ENCODE assay signal across 18 cellular contexts in the genomic region with DNA sequence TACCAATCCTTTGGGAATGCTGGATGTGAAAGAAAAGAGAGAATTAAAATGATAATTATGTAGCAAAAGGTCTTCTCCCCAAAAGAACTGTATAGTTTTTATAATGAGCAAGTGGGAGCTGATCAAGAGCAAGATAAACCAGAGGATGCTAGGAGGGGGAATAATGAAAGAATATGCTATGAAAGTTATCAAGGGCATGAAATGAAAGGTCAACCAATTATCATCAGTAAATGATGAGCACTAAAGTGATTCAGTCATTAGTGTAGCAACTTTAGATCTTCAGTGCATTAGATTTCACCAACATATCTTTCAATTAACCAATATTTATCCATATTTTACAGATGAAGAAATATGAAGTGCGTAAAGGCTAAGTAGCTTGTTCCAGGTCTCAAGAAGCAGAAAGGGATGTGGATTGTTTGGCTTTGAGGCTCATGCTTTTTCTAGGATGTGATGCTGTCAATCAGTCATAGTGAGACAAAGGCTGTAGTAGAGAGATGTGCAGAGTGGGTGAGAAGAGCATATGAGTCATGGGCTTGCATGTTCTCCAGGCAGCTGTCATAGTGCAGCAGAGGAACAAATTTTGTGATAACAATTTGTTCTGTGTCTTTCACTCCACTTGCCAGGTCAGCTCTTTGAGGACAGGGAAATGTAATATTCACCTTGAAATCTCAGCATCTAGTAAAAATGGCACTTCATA. TPM values are rescaled to one million over a fixed set of nuclear protein-coding genes. Genes with fewer than 3 reads are reported as not detected.
DNase-seq lines count a peak whose midpoint lies in the region; ATAC-seq and TF ChIP-seq lines count a peak whose summit lies in the region.
"Had no signal": no experiment of that assay in that cellular context is flagged by ENCODE, and none has a peak within 500 bp of the region (broad histone marks: within the 10 kb centered on the region; RNA-seq: fewer than 3 reads in every experiment).

No MANE protein-coding gene starts in this region.

- peak; percentile 5 for DNase-seq in stimulated activated CD4-positive, alpha-beta T cell treated with anti-CD3 and anti-CD28 coated beads, Interleukin-4, amount 100 ng/mL, for 24 hours
- DNase-seq in stimulated activated CD4-positive, alpha-beta T cell treated with anti-CD3 and anti-CD28 coated beads, Interleukin-12 subunit alpha, Interleukin-12 subunit beta, amount 100 ng/mL, for 4 hours = no peak
- DNase-seq in brain microvascular endothelial cell (peak; percentile 64), HFFc6 (no peak), DMS 273 (lab: John Stamatoyannopoulos, UW; ENCODE audit: unreplicated experiment) (no peak)
- DNase-seq: activated naive CD4-positive, alpha-beta T cell; GDM1; MM.1S; NCI-H510A; Right ventricle myocardium superior had no signal

- H3K27me3 ChIP-seq in brain microvascular endothelial cell (replicated peaks) = no peaks in the 10 kb centered on the region
- H3K27me3 ChIP-seq: BLaER1 treated with 17β-estradiol and CSF1 and Interleukin-3, amounts not matched to agents 10 nM and 100 nM had no signal

- no peak overlapping the region for H3K4me3 Mint-ChIP-seq in HFFc6
- H3K4me3 Mint-ChIP-seq: nephron had no signal

- H3K9me3 Mint-ChIP-seq in HFFc6 = no peaks in the 10 kb centered on the region
- H3K9me3 Mint-ChIP-seq: nephron had no signal

- H3K36me3 ChIP-seq in brain microvascular endothelial cell (replicated peaks) = no peaks in the 10 kb centered on the region
- H3K36me3 ChIP-seq: BLaER1 treated with 17β-estradiol and CSF1 and Interleukin-3, amounts not matched to agents 10 nM and 100 nM; HAP-1 had no signal

- no peak overlapping the region for H3K27ac ChIP-seq in brain microvascular endothelial cell
- H3K27ac ChIP-seq: BLaER1 treated with 17β-estradiol and CSF1 and Interleukin-3, amounts not matched to agents 10 nM and 100 nM; skin epidermis had no signal

- peak; percentile 50 for ATAC-seq in HG03060 (IDR thresholded peaks at IDR 0.05; ENCODE audit: low read depth, unreplicated experiment)
- no peak for ATAC-seq in HG03135 (IDR thresholded peaks at IDR 0.05; ENCODE audit: unreplicated experiment)
- no peak for ATAC-seq in HG02759 (IDR thresholded peaks at IDR 0.05; ENCODE audit: unreplicated experiment)

- H3K36me3 Mint-ChIP-seq in HFFc6 (ENCODE audit: low read depth) = no peaks in the 10 kb centered on the region; the same call in 1 of the 2 replicates

- no peak overlapping the region for H3K4me3 ChIP-seq in brain microvascular endothelial cell (ENCODE audit: low read depth, low read length)
- H3K4me3 ChIP-seq: BLaER1 treated with 17β-estradiol and CSF1 and Interleukin-3, amounts not matched to agents 10 nM and 100 nM; HAP-1; skin epidermis had no signal

- H3K27ac Mint-ChIP-seq in HFFc6 = no peak overlapping the region
- H3K27ac Mint-ChIP-seq: nephron had no signal

- TF ChIP-seq CTCF in brain microvascular endothelial cell (IDR thresholded peaks at IDR 0.05; ENCODE audit: low read depth, low read length, missing control alignments) (no peak), HFFc6 (IDR thresholded peaks at IDR 0.05) (no peak)

- in situ Hi-C loops in brain microvascular endothelial cell (cut with HindIII; ENCODE audit: low pct_ligation_motif_present, low sequenced_read_pairs) = no loop called here

- peaks cover 25% of the 10 kb centered on the region for H3K4me1 Mint-ChIP-seq in HFFc6 (ENCODE audit: low read depth)
- H3K4me1 Mint-ChIP-seq: nephron had no signal

- H3K27me3 Mint-ChIP-seq in HFFc6 (ENCODE audit: insufficient read depth) = no peaks in the 10 kb centered on the region; the same call in 1 of the 2 replicates

RNA-seq across cellular contexts. Expression of gene OR2F2, which starts 5.7 kb away (rescaled TPM):
- not detected for total RNA-seq in HFFc6 (2021; fragmentation: NEBNext Ultra II Directional; extraction: Animal tissue kit (Norgen Biotek cat#: 25700))
- total RNA-seq: kidney epithelial cell, Right ventricle myocardium superior had no signal

RNA-seq across cellular contexts. Expression of gene OR2F1, which starts 25.3 kb away (rescaled TPM):
- total RNA-seq in HFFc6 (2021; fragmentation: NEBNext Ultra II Directional; extraction: Animal tissue kit (Norgen Biotek cat#: 25700)) = not detected
- total RNA-seq: Right ventricle myocardium superior had no signal

RNA-seq across cellular contexts. Expression of gene TCAF1, which starts 27.4 kb away (rescaled TPM):
- total RNA-seq in HFFc6 (2021; fragmentation: NEBNext Ultra II Directional; extraction: Animal tissue kit (Norgen Biotek cat#: 25700)) = 10 to 100 TPM; 57.1 to 90.3 (median 65.1) TPM

Comparison
In these comparisons a context has a peak if more than half of its experiments do, and no peak if none do; other contexts are left out.
1. DNase-seq: peak in stimulated activated CD4-positive, alpha-beta T cell treated with anti-CD3 and anti-CD28 coated beads, Interleukin-4, amount 100 ng/mL, for 24 hours (single experiment) and brain microvascular endothelial cell (single experiment); none in stimulated activated CD4-positive, alpha-beta T cell treated with anti-CD3 and anti-CD28 coated beads, Interleukin-12 subunit alpha, Interleukin-12 subunit beta, amount 100 ng/mL, for 4 hours (single experiment), HFFc6 (single experiment) and DMS 273 (single experiment).